ENCODE assay signal across 15 cellular contexts in genomic region chr7:73919694-73920375, GRCh38. TPM values are rescaled to one million over a fixed set of nuclear protein-coding genes. Genes with fewer than 3 reads are reported as not detected.
DNase-seq lines count a peak whose midpoint lies in the region; ATAC-seq and TF ChIP-seq lines count a peak whose summit lies in the region.
"Had no signal": no experiment of that assay in that cellular context is flagged by ENCODE, and none has a peak within 500 bp of the region (broad histone marks: within the 10 kb centered on the region; RNA-seq: fewer than 3 reads in every experiment).

No MANE protein-coding gene starts in this region.

- DNase-seq in AG20443 (ENCODE audit: low spot score) (peak; percentile 38), WTC11 (ENCODE audit: low spot score) (no peak), neuronal stem cell (ENCODE audit: low spot score) (no peak), HCEC 1CT (no peak), adrenal gland (no peak), A673 (ENCODE audit: low spot score) (no peak)
- DNase-seq: C1 segment of cervical spinal cord, DMS79 treated with DMSO at 0.1 percent for 48 hours, NCI-H2029, NCI-H82, PC-9 had no signal

- H2BK15ac ChIP-seq in neuronal stem cell (ENCODE audit: low read length) = peak overlapping the region; percentile 86

- no peaks in the 10 kb centered on the region for H3K36me3 Mint-ChIP-seq in WTC11

- H3K9me3 Mint-ChIP-seq in WTC11 = no peaks in the 10 kb centered on the region

- no peaks in the 10 kb centered on the region for H3K27me3 Mint-ChIP-seq in WTC11 (ENCODE audit: low read depth)

- no peak for TF ChIP-seq POLR2A in adrenal gland (IDR thresholded peaks at IDR 0.05)

- CTCF ChIA-PET in WTC11 (lab: Charles Lee) = interaction anchor here (1.1 to 2.4 kb wide), 3 partner anchors 39 to 107 kb away, joined by 3 to 14 read pairs (median 9); no protein-coding TSS in a partner anchor
- CTCF ChIA-PET in A673 (lab: Charles Lee) = no interaction called here

- no peak overlapping the region for H2BK120ac ChIP-seq in neuronal stem cell (ENCODE audit: low read depth, low read length)

- H3K27ac ChIP-seq in iPS-18a (ENCODE audit: low read length) (peak overlapping the region; percentile 49), neuronal stem cell (replicated peaks; ENCODE audit: low read length) (peak overlapping the region; percentile 30), adrenal gland (no peak overlapping the region), A673 (ENCODE audit: low read depth, low read length, poor library complexity, severe bottlenecking) (no peak overlapping the region)
- H3K27ac ChIP-seq: HL-60, PC-9 had no signal

- H4K8ac ChIP-seq in neuronal stem cell (ENCODE audit: low read depth, low read length) = peak overlapping the region; percentile 84

- ATAC-seq in WTC11 (no peak), GM21526 (IDR thresholded peaks at IDR 0.05; ENCODE audit: low FRiP score, unreplicated experiment) (no peak)

- BruUV-seq in A673 (replicated peaks; lab: Mats Ljungman, UMichigan) = no TSS peak

- H3K4me3 ChIP-seq in iPS-18a (ENCODE audit: low read length) (peak overlapping the region; percentile 49), neuronal stem cell (ENCODE audit: low read length in 2 of 2) (no peak overlapping the region), adrenal gland (no peak overlapping the region), A673 (ENCODE audit: low read depth, low read length, poor library complexity, severe bottlenecking) (no peak overlapping the region)
- H3K4me3 ChIP-seq: PC-9 had no signal

- no peak overlapping the region for H3K4ac ChIP-seq in neuronal stem cell (ENCODE audit: low read length)

- peak overlapping the region; percentile 68 for H2BK12ac ChIP-seq in neuronal stem cell (ENCODE audit: low read length)

- H3K4me1 Mint-ChIP-seq in WTC11 = peaks cover 35% of the 10 kb centered on the region

- H3K9me3 ChIP-seq in iPS-18a (ENCODE audit: control insufficient read depth, low read depth, low read length) (no peaks in the 10 kb centered on the region), neuronal stem cell (replicated peaks in 1 of 2; ENCODE audit: control insufficient read depth in 2 of 2, insufficient read depth in 1 of 2, low read depth in 1 of 2, low read length in 2 of 2) (no peaks in the 10 kb centered on the region), adrenal gland (replicated peaks in 1 of 3) (no peaks in the 10 kb centered on the region), A673 (ENCODE audit: low read depth, low read length, poor library complexity, severe bottlenecking) (no peaks in the 10 kb centered on the region)

- peak overlapping the region; percentile 91 for H3K18ac ChIP-seq in neuronal stem cell (ENCODE audit: low read length)

- H3K4me1 ChIP-seq in iPS-18a (ENCODE audit: control insufficient read depth, low read depth, low read length) (peaks cover 14% of the 10 kb centered on the region), neuronal stem cell (ENCODE audit: control insufficient read depth in 2 of 2, insufficient read depth in 1 of 2, low read depth in 1 of 2, low read length in 2 of 2) (peaks cover 5 to 8% of the 10 kb centered on the region in 2 donors), adrenal gland (replicated peaks in 1 of 2) (no peaks in the 10 kb centered on the region), A673 (ENCODE audit: insufficient read depth, low read length, poor library complexity, severe bottlenecking) (no peaks in the 10 kb centered on the region)

- intact Hi-C loops in adrenal gland (cut with DNase I) (no loop called here), A673 (cut with micrococcal nuclease; ENCODE audit: unreplicated experiment) (no loop called here)

- peak overlapping the region; percentile 70 for H2AFZ ChIP-seq in neuronal stem cell (ENCODE audit: low read length)
- H2AFZ ChIP-seq: PC-9 had no signal

- no peak overlapping the region; the same call in 1 of the 2 replicates for H3K4me3 Mint-ChIP-seq in WTC11

- peak overlapping the region; percentile 93 for H3K27ac Mint-ChIP-seq in WTC11

- H3K79me1 ChIP-seq in neuronal stem cell (ENCODE audit: low read depth, low read length) = no peaks in the 10 kb centered on the region

- POLR2A ChIA-PET in WTC11 (lab: Charles Lee) = interaction anchor here (0.6 kb wide), 1 partner anchor 245 kb away, joined by 4 read pairs; no protein-coding TSS in a partner anchor
- POLR2A ChIA-PET in A673 (lab: Charles Lee; ENCODE audit: low non-redundant PET) = no interaction called here

- H3K27me3 ChIP-seq in iPS-18a (ENCODE audit: control insufficient read depth, insufficient read depth, low read length) (no peaks in the 10 kb centered on the region), neuronal stem cell (ENCODE audit: control insufficient read depth in 3 of 3, insufficient read depth in 3 of 3, low read depth in 1 of 3, low read length in 3 of 3) (peaks cover 0 to 9% (median 0%) of the 10 kb centered on the region in 3 experiments), adrenal gland (no peaks in the 10 kb centered on the region), A673 (replicated peaks; ENCODE audit: insufficient read depth, low read depth, low read length, poor library complexity) (no peaks in the 10 kb centered on the region)

- H2BK5ac ChIP-seq in neuronal stem cell (ENCODE audit: low read length) = peak overlapping the region; percentile 92

- H3K23ac ChIP-seq in neuronal stem cell (ENCODE audit: low read depth, low read length, poor library complexity) = peak overlapping the region; percentile 45

- H3K9ac ChIP-seq in iPS-18a (ENCODE audit: low read length) (peak overlapping the region; percentile 35), neuronal stem cell (ENCODE audit: low read depth, low read length, poor library complexity) (no peak overlapping the region)

- peak overlapping the region; percentile 96 for H2AK5ac ChIP-seq in neuronal stem cell (ENCODE audit: low read depth, low read length)

- H3K36me3 ChIP-seq in iPS-18a (ENCODE audit: control insufficient read depth, low read depth, low read length) (no peaks in the 10 kb centered on the region), neuronal stem cell (replicated peaks in 1 of 2; ENCODE audit: control insufficient read depth in 2 of 2, insufficient read depth in 2 of 2, low read length in 2 of 2) (no peaks in the 10 kb centered on the region), adrenal gland (replicated peaks in 1 of 2) (no peaks in the 10 kb centered on the region), A673 (ENCODE audit: insufficient read depth, low read length, poor library complexity, severe bottlenecking) (no peaks in the 10 kb centered on the region)

- TF ChIP-seq CTCF in WTC11 (IDR thresholded peaks at IDR 0.05) (no peak), adrenal gland (IDR thresholded peaks at IDR 0.05) (no peak), A673 (conservative IDR thresholded peaks at IDR 0.05; ENCODE audit: low read depth, low read length) (no peak)

- H4K91ac ChIP-seq in neuronal stem cell (ENCODE audit: low read depth, low read length, poor library complexity) = peak overlapping the region; percentile 94

- no CpG with 5 or more reads among the region's 9 CpGs for WGBS in neuronal stem cell (ENCODE audit: extremely low coverage in 2 of 2, insufficient read length in 2 of 2, insufficient replicate concordance in 1 of 2), 2 donors
- 75 to 85% (median 78%) methylated on average over 7 to 9 of the region's 9 CpGs for WGBS in adrenal gland, 4 donors

- peak overlapping the region; percentile 26 for H3K14ac ChIP-seq in neuronal stem cell (ENCODE audit: low read length)

- peak overlapping the region; percentile 57 for H3K4me2 ChIP-seq in neuronal stem cell (ENCODE audit: insufficient read depth, low read length, poor library complexity, severe bottlenecking)
- H3K4me2 ChIP-seq: PC-9 had no signal

TF ChIP-seq in WTC11, 78 proteins besides CTCF, POLR2A, EP300 and RAD21 (continues in another document):
- TF ChIP-seq, protein P1, sequence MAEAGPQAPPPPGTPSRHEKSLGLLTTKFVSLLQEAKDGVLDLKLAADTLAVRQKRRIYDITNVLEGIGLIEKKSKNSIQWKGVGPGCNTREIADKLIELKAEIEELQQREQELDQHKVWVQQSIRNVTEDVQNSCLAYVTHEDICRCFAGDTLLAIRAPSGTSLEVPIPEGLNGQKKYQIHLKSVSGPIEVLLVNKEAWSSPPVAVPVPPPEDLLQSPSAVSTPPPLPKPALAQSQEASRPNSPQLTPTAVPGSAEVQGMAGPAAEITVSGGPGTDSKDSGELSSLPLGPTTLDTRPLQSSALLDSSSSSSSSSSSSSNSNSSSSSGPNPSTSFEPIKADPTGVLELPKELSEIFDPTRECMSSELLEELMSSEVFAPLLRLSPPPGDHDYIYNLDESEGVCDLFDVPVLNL (CRISPR knock-in tag; IDR thresholded peaks at IDR 0.05; ENCODE audit: borderline replicate concordance, low read depth) = no peak
- no peak for TF ChIP-seq NFATC4 (CRISPR knock-in tag; IDR thresholded peaks at IDR 0.05)
- TF ChIP-seq IRF2 (CRISPR knock-in tag; IDR thresholded peaks at IDR 0.05; ENCODE audit: borderline replicate concordance, low read depth) = no peak
- TF ChIP-seq ZNF423 (CRISPR knock-in tag; IDR thresholded peaks at IDR 0.05) = no peak
- no peak for TF ChIP-seq E2F5 (CRISPR knock-in tag; IDR thresholded peaks at IDR 0.05)

RNA-seq across cellular contexts. Expression of gene TMEM270, which starts 58.9 kb away (rescaled TPM):
- 0.28 TPM in 1 of 3 replicates, not detected in the others for total RNA-seq in WTC11 (2021)
- polyA plus RNA-seq in neuronal stem cell (2013, experiment 1 of 2) = not detected
- 0.04 TPM for polyA plus RNA-seq in neuronal stem cell (2013, experiment 2 of 2)
- not detected for total RNA-seq in adrenal gland
- under 1 TPM in 2 of 3 donors, not detected in 1; 0.20 to 0.56 TPM for polyA plus RNA-seq in adrenal gland
- total RNA-seq in A673 (2021) = not detected in 2 replicates
- total RNA-seq: G401 had no signal

Comparison
In these comparisons a context has a peak if more than half of its experiments do, and no peak if none do; other contexts are left out.
1. H3K27ac ChIP-seq: peak in iPS-18a (single experiment) and neuronal stem cell (single experiment); none in adrenal gland (0 of 5) and A673 (single experiment).